8 cellular contexts compared by ENCODE assay signal in genomic region chrX:101932249-101932570, GRCh38. TPM values are rescaled to one million over a fixed set of nuclear protein-coding genes. Genes with fewer than 3 reads are reported as not detected.
DNase-seq lines count a peak whose midpoint lies in the region; ATAC-seq and TF ChIP-seq lines count a peak whose summit lies in the region.

No MANE protein-coding gene starts in this region.

- intact Hi-C loops in spleen (cut with DNase I; ENCODE audit: low total_unique reads), result no loop called here

- H3K27me3 ChIP-seq in SK-N-SH (ENCODE audit: insufficient read depth) (no peaks in the 10 kb centered on the region), spleen (replicated peaks in 1 of 7) (no peaks in the 10 kb centered on the region)

- H3K4me2 ChIP-seq in SK-N-SH, result no peak overlapping the region

- POLR2A ChIA-PET in SK-N-SH (lab: Yijun Ruan, JAX), result interaction anchor here (0.7 kb wide), 1 partner anchor 15 kb away, joined by 3 read pairs; no protein-coding TSS in a partner anchor

- H3K4me3 Mint-ChIP-seq in T-helper 17 cell, result peak overlapping the region; percentile 94

- no peaks in the 10 kb centered on the region for H3K79me2 ChIP-seq in SK-N-SH (ENCODE audit: insufficient read depth)

- no peaks in the 10 kb centered on the region for H3F3A ChIP-seq in SK-N-SH (replicated peaks; ENCODE audit: insufficient read depth)

- TF ChIP-seq RAD21 in SK-N-SH (IDR thresholded peaks at IDR 0.05; ENCODE audit: low read length), result no peak

- peaks cover 14% of the 10 kb centered on the region for H3K4me1 Mint-ChIP-seq in T-helper 17 cell

- no peak for TF ChIP-seq CTCF in SK-N-SH (IDR thresholded peaks at IDR 0.05)
- TF ChIP-seq CTCF in foreskin fibroblast (IDR thresholded peaks at IDR 0.05; ENCODE audit: low read depth, low read length), result no peak
- no peak for TF ChIP-seq CTCF in spleen (IDR thresholded peaks at IDR 0.05 in 8 of 11, conservative IDR thresholded peaks at IDR 0.05 in 3 of 11)

- no peaks in the 10 kb centered on the region for H3K27me3 Mint-ChIP-seq in T-helper 17 cell

- H3K9ac ChIP-seq in SK-N-SH, result no peak overlapping the region

- TF ChIP-seq POLR2A in spleen (IDR thresholded peaks at IDR 0.05), result no peak

- no peak overlapping the region; a peak in 1 of 4 replicates for H3K27ac ChIP-seq in SK-N-SH (ENCODE audit: low read depth in 2 of 2, low read length in 1 of 2)
- H3K27ac ChIP-seq in spleen, result peak overlapping the region in 7 of 8 donors; percentile 96 to 98 (median 97)

- H3K9me3 ChIP-seq in SK-N-SH (no peaks in the 10 kb centered on the region), T-helper 17 cell (ENCODE audit: control insufficient read depth, low read length, poor library complexity, severe bottlenecking) (no peaks in the 10 kb centered on the region), spleen (peaks cover 0 to 4% (median 0%) of the 10 kb centered on the region in 8 donors)

- H3K4me1 ChIP-seq in SK-N-SH (ENCODE audit: control insufficient read depth in 1 of 2, insufficient read depth in 2 of 2, low read depth in 1 of 2, low read length in 1 of 2) (no peaks in the 10 kb centered on the region), spleen (peaks cover 0 to 12% (median 6%) of the 10 kb centered on the region in 6 donors)

- no peak for DNase-seq in SK-N-SH
- DNase-seq in T-helper 17 cell, result no peak
- no peak for DNase-seq in foreskin fibroblast
- DNase-seq in spleen, result no peak
- DNase-seq in middle frontal gyrus (ENCODE audit: extremely low spot score, low spot score), result no peak
- DNase-seq in HPDE6-E6E7 (ENCODE audit: extremely low spot score), result no peak

- TF ChIP-seq EP300 in SK-N-SH (IDR thresholded peaks at IDR 0.05; ENCODE audit: borderline replicate concordance in 1 of 2, low read depth in 1 of 2, low read length in 1 of 2), result no peak

- H3K36me3 ChIP-seq in SK-N-SH (replicated peaks in 1 of 2; ENCODE audit: control insufficient read depth in 1 of 2, insufficient read depth in 2 of 2, low read length in 1 of 2), result no peaks in the 10 kb centered on the region
- no peaks in the 10 kb centered on the region for H3K36me3 ChIP-seq in spleen

- H3K4me3 ChIP-seq in SK-N-SH (ENCODE audit: low read depth in 2 of 2, low read length in 1 of 2) (no peak overlapping the region; a peak in 1 of 4 replicates), foreskin fibroblast (ENCODE audit: low read depth in 1 of 2, low read length in 2 of 2) (peak overlapping the region; percentile 41 to 53), spleen (peak overlapping the region in 3 of 8 donors; percentile 49 to 72 (median 56))

- H3K36me3 Mint-ChIP-seq in T-helper 17 cell (ENCODE audit: low read depth), result no peaks in the 10 kb centered on the region

- ATAC-seq in SK-N-SH treated with all-trans-retinoic acid at 6 μM for 48 hours (no peak), T-helper 17 cell (no peak), GM18870 (IDR thresholded peaks at IDR 0.05; ENCODE audit: unreplicated experiment) (no peak)

- CTCF ChIA-PET in SK-N-SH (lab: Yijun Ruan, JAX), result interaction anchor here (0.6 kb wide), 1 partner anchor 1194 kb away, joined by 3 read pairs; no protein-coding TSS in a partner anchor

- H2AFZ ChIP-seq in SK-N-SH (ENCODE audit: low read depth), result 0 out of 2 replicates have a peak overlapping the region, but pooled peaks have one; percentile 26

- H3K9me2 ChIP-seq in SK-N-SH, result no peaks in the 10 kb centered on the region

- 29% methylated on average over 8 of the region's 8 CpGs for WGBS in SK-N-SH (ENCODE audit: low lambda C conversion rate)
- 43 to 63% (median 48%) methylated on average over 8 of the region's 8 CpGs for WGBS in spleen, 5 donors

- peak overlapping the region; percentile 96 for H3K27ac Mint-ChIP-seq in T-helper 17 cell

- H4K20me1 ChIP-seq in SK-N-SH (ENCODE audit: insufficient read depth), result no peaks in the 10 kb centered on the region

TF ChIP-seq in SK-N-SH, 30 proteins besides CTCF, POLR2A, EP300 and RAD21:
- TF ChIP-seq USF1 (IDR thresholded peaks at IDR 0.05; ENCODE audit: borderline replicate concordance, low read depth) (0 out of 2 replicates have a peak, but pooled peaks have one; percentile 0), MAX (IDR thresholded peaks at IDR 0.05; ENCODE audit: low read depth) (peak; percentile 99), NFIC (IDR thresholded peaks at IDR 0.05; ENCODE audit: borderline replicate concordance) (no peak)
TF ChIP-seq in SK-N-SH: peak in this region for 2.

TF ChIP-seq in SK-N-SH treated with all-trans-retinoic acid at 6 μM for 48 hours, 23 proteins besides CTCF, POLR2A, EP300 and RAD21 (continues in another document):
- TF ChIP-seq PATZ1 (CRISPR knock-in tag; IDR thresholded peaks at IDR 0.05; ENCODE audit: borderline replicate concordance) (no peak), ZC3H10 (CRISPR knock-in tag; IDR thresholded peaks at IDR 0.05) (no peak), TSHZ2 (CRISPR knock-in tag; IDR thresholded peaks at IDR 0.05) (no peak), ESRRG (CRISPR knock-in tag; IDR thresholded peaks at IDR 0.05) (no peak), OSR1 (CRISPR knock-in tag; IDR thresholded peaks at IDR 0.05) (no peak), RARB (CRISPR knock-in tag; IDR thresholded peaks at IDR 0.05) (no peak), POU6F1 (CRISPR knock-in tag; IDR thresholded peaks at IDR 0.05; ENCODE audit: borderline replicate concordance, low read depth) (no peak), CSDC2 (CRISPR knock-in tag; IDR thresholded peaks at IDR 0.05) (no peak), ZNF70 (CRISPR knock-in tag; IDR thresholded peaks at IDR 0.05) (no peak), ARNTL (CRISPR knock-in tag; IDR thresholded peaks at IDR 0.05; ENCODE audit: borderline replicate concordance, low read depth) (no peak), CREB5 (CRISPR knock-in tag; IDR thresholded peaks at IDR 0.05; ENCODE audit: low read depth) (no peak)

RNA-seq across cellular contexts. Expression of gene ZMAT1, which starts 0.4 kb away (rescaled TPM):
- 3.8 and 5.5 TPM in 2 replicates for polyA plus RNA-seq in SK-N-SH (2012; rRNA removed)
- polyA plus RNA-seq in SK-N-SH (2012; cell fraction: cytosol; rRNA removed), result 0.96 and 1.2 TPM in 2 replicates
- 14.8 and 27.8 TPM in 2 replicates for polyA plus RNA-seq in SK-N-SH (2012; cell fraction: nucleus; rRNA removed)
- 10 to 100 TPM; 18.0 to 22.2 TPM for total RNA-seq in T-helper 17 cell
- total RNA-seq in spleen, result 10 to 100 TPM; 10.8 to 25.9 (median 19.5) TPM
- polyA plus RNA-seq in spleen, result 10 to 100 TPM; 15.3 to 31.3 (median 15.5) TPM

Comparison
In these comparisons a context has a peak if more than half of its experiments do, and no peak if none do; other contexts are left out.
1. H3K27ac ChIP-seq: peak in spleen (7 of 8); none in SK-N-SH (0 of 2).
2. H3K4me3 ChIP-seq: peak in foreskin fibroblast (2 of 2); none in SK-N-SH (0 of 2).